32 cellular contexts compared by ENCODE assay signal in the genomic region with DNA sequence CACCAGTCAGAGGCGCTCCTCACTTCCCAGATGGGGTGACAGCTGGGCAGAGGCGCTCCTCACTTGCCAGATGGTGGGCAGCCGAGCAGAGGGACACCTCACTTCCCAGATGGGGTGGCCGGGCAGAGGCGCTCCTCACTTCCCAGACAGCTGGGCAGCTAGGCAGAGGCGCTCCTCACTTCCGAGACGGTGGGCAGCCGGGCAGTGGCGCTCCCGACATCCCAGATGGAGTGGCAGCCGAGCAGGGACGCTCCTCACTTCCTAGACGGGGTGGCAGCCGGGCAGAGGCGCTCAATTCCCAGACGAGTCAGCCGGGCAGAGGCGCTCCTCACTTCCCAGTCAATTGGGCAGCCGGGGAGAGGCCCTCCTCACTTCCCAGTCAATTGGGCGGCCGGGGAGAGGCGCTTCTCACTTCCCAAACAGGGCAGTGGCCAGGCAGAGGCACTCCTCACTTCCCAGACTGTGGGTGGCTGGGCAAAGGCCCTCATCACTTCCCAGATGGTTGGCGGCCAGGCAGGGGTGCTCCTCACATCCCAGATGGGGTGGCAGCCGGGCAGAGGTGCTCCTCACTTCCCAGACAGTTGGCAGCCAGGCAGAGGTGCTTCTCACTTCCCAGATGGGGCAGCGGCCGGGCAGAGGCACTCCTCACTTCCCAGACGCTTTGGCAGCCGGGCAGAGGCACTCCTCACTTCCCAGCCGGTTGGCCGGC.
"Had no signal": no experiment of that assay in that cellular context is flagged by ENCODE, and none has a peak within 500 bp of the region (broad histone marks: within the 10 kb centered on the region; RNA-seq: fewer than 3 reads in every experiment).

No MANE protein-coding gene starts in this region.

- DNase-seq: activated B cell treated with CpG ODN at 0.5 μM for 24 hours; activated CD4-positive, alpha-beta memory T cell treated with anti-CD3 and anti-CD28 coated beads for 36 hours; activated CD4-positive, alpha-beta T cell treated with anti-CD3 and anti-CD28 coated beads for 4 hours; activated CD4-positive, alpha-beta T cell treated with anti-CD3 and anti-CD28 coated beads, Interleukin-2, amount 10 ng/mL, durations not matched to agents 24 days and 14 days; activated CD4-positive, alpha-beta T cell treated with anti-CD3 and anti-CD28 coated beads, Interleukin-2, amount 50 U/mL, for 1 hour; activated CD4-positive, alpha-beta T cell treated with anti-CD3 and anti-CD28 coated beads, Interleukin-2, amount 50 U/mL, for 4 hours; activated CD4-positive, CD25-positive, alpha-beta regulatory T cell treated with anti-CD3 and anti-CD28 coated beads, Interleukin-2, amount 50 U/mL, for 72 hours; activated CD8-positive, alpha-beta memory T cell treated with anti-CD3 and anti-CD28 coated beads, Interleukin-2, amount 50 U/mL, for 4 hours; activated CD8-positive, alpha-beta T cell treated with anti-CD3 and anti-CD28 coated beads for 36 hours; activated effector memory CD4-positive, alpha-beta T cell treated with anti-CD3 and anti-CD28 coated beads, Interleukin-2, amount 50 U/mL, for 16 hours; activated gamma-delta T cell treated with Interleukin-2 at 50 U/mL for 16 hours; activated naive CD4-positive, alpha-beta T cell; activated naive CD4-positive, alpha-beta T cell treated with anti-CD3 and anti-CD28 coated beads for 36 hours; activated naive CD4-positive, alpha-beta T cell treated with anti-CD3 and anti-CD28 coated beads, Interleukin-2, amount 50 U/mL, for 16 hours; activated naive CD8-positive, alpha-beta T cell treated with anti-CD3 and anti-CD28 coated beads for 36 hours; activated T-cell treated with anti-CD3 and anti-CD28 coated beads for 4 hours; activated T-cell treated with anti-CD3 and anti-CD28 coated beads, Interleukin-2, amount 50 U/mL, for 1 hour; activated T-cell treated with anti-CD3 and anti-CD28 coated beads, Interleukin-2, amount 50 U/mL, for 4 hours; activated T-cell treated with anti-CD3 and anti-CD28 coated beads, Interleukin-2, amount 50 U/mL, for 72 hours; adrenal gland; amniotic stem cell; aorta; body of pancreas; brain microvascular endothelial cell; central memory CD4-positive, alpha-beta T cell; T-helper 1 cell; T-helper 2 cell; T-helper 9 cell had no signal

- H3K4me3 ChIP-seq: adrenal gland, body of pancreas, breast epithelium had no signal

- H3K36me3 ChIP-seq: adrenal gland, brain microvascular endothelial cell, breast epithelium had no signal

- ATAC-seq: activated CD8-positive, alpha-beta T cell treated with anti-CD3 and anti-CD28 coated beads for 36 hours; activated naive CD4-positive, alpha-beta T cell treated with anti-CD3 and anti-CD28 coated beads, Interleukin-2, amount 50 U/mL, for 72 hours; activated T-cell treated with anti-CD3 and anti-CD28 coated beads, Interleukin-2, amount 50 U/mL, for 4 hours; activated T-cell treated with anti-CD3 and anti-CD28 coated beads, Interleukin-2, amount 50 U/mL, for 72 hours; activated T-helper 17 cell treated with anti-CD3 and anti-CD28 coated beads, Interleukin-2, amount 50 U/mL, for 72 hours; body of pancreas had no signal

- H3K27me3 ChIP-seq: adrenal gland, body of pancreas, brain microvascular endothelial cell, breast epithelium had no signal

- H3K9me3 ChIP-seq: adrenal gland, body of pancreas, breast epithelium had no signal

- H3K27ac ChIP-seq: adrenal gland, body of pancreas, brain microvascular endothelial cell, breast epithelium, VCaP had no signal

- H3K4me1 ChIP-seq: breast epithelium had no signal
